In the genomic region with DNA sequence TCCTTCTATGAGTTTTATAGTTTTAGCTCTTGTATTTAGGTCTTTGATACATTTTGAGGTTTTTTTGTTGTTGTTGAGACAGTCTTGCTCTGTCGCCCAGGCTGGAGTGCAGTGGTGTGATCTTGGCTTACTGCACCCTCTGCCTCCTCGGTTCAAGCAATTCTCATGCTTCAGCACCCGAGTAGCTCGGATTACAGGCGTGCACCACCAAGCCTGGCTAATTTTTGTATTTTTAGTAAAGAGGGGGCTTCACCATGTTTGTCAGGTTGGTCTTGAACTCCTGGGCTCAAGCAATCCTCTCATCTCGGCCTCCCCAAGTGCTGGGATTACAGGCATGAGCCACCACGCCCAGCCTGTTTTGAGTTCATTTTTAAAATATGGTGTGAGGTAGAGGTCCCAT, we compare ENCODE assay signal across 1 cellular context.
TF ChIP-seq lines count a peak whose summit lies in the region.

No MANE protein-coding gene starts in this region.

TF ChIP-seq in GM23338, 12 proteins besides CTCF, POLR2A, EP300 and RAD21 (continued from another document):
- TF ChIP-seq ZNF462 (CRISPR knock-in tag; IDR thresholded peaks at IDR 0.05) (no peak), EZH2 (IDR thresholded peaks at IDR 0.05; ENCODE audit: low read depth, unreplicated experiment) (no peak), ETS1 (IDR thresholded peaks at IDR 0.05) (no peak)
